In the genomic region with DNA sequence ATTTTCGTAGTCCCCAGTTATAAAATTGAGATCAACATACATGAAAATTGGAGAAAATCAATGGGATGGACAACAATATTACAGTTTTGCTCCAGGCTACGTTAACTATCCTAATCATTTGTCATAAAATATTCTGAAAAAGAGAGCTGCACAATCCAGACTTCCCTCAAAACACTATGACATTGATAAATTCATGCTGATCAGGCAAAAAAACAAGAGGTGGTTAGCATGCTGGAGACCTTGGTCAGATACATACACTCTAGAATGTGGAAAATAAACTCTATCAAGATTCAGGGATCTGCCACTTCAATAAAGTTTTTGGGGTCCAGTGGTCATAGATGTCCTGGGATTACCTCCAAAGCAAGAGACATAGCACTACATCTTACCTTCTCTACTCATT, we compare ENCODE assay signal across 16 cellular contexts. TPM values are rescaled to one million over a fixed set of nuclear protein-coding genes. Genes with fewer than 3 reads are reported as not detected.
A peak's percentile ranks its signal among the peaks of the same experiment; 100 is the strongest.
DNase-seq lines count a peak whose midpoint lies in the region; ATAC-seq, FAIRE-seq and TF ChIP-seq lines count a peak whose summit lies in the region.
"Had no signal": no experiment of that assay in that cellular context is flagged by ENCODE, and none has a peak within 500 bp of the region (broad histone marks: within the 10 kb centered on the region; RNA-seq: fewer than 3 reads in every experiment).

No MANE protein-coding gene starts in this region.

- no peak overlapping the region for H3K27ac Mint-ChIP-seq in astrocyte (ENCODE audit: unreplicated experiment)
- no peak overlapping the region for H3K27ac Mint-ChIP-seq in progenitor cell of endocrine pancreas
- H3K27ac Mint-ChIP-seq in activated CD4-positive, alpha-beta T cell treated with anti-CD3 and anti-CD28 coated beads, Interleukin-2, amount 10 ng/mL, durations not matched to agents 7 days and 5 days: no peak overlapping the region
- H3K27ac Mint-ChIP-seq: CD4-positive, CD25-positive, alpha-beta regulatory T cell; H9; IgD-negative memory B cell had no signal

- dilution Hi-C loops in keratinocyte (cut with MboI; ENCODE audit: extremely low pct_ligation_motif_present, low sequenced_read_pairs): no loop called here

- H3K9me3 ChIP-seq in SK-N-SH (no peaks in the 10 kb centered on the region), PC-3 (ENCODE audit: low read length) (no peaks in the 10 kb centered on the region), astrocyte (ENCODE audit: insufficient read depth, low read depth, low read length) (no peaks in the 10 kb centered on the region), keratinocyte (ENCODE audit: control insufficient read depth, low read depth, low read length) (no peaks in the 10 kb centered on the region)
- H3K9me3 ChIP-seq: BLaER1 treated with 17β-estradiol and CSF1 and Interleukin-3, amounts not matched to agents 10 nM and 100 nM had no signal

- H4K20me1 ChIP-seq in SK-N-SH (ENCODE audit: insufficient read depth) (no peaks in the 10 kb centered on the region), PC-3 (ENCODE audit: low read length) (no peaks in the 10 kb centered on the region), astrocyte (ENCODE audit: insufficient read depth, low read length) (no peaks in the 10 kb centered on the region), keratinocyte (ENCODE audit: control insufficient read depth, extremely low read depth, insufficient read depth, low read length) (no peaks in the 10 kb centered on the region)
- H4K20me1 ChIP-seq: BLaER1 treated with 17β-estradiol and CSF1 and Interleukin-3, amounts not matched to agents 10 nM and 100 nM had no signal

- no peak for DNase-seq in SK-N-SH
- no peak for DNase-seq in PC-3
- DNase-seq in astrocyte (ENCODE audit: low read depth): no peak
- no peak for DNase-seq in keratinocyte (ENCODE audit: low read depth, low spot score)
- no peak for DNase-seq in progenitor cell of endocrine pancreas (ENCODE audit: low spot score, unreplicated experiment)
- DNase-seq in activated gamma-delta T cell (lab: John Stamatoyannopoulos, UW): no peak
- DNase-seq in activated CD4-positive, alpha-beta T cell treated with anti-CD3 and anti-CD28 coated beads, Interleukin-2, amount 10 ng/mL, durations not matched to agents 7 days and 5 days: no peak
- DNase-seq: ACHN; CD4-positive, CD25-positive, alpha-beta regulatory T cell; GOT3; H9 had no signal

- peak overlapping the region; percentile 19 for H3K4me2 ChIP-seq in SK-N-SH
- H3K4me2 ChIP-seq in PC-3 (ENCODE audit: low read length): peak overlapping the region; percentile 52
- peak overlapping the region; percentile 61 for H3K4me2 ChIP-seq in astrocyte (ENCODE audit: low read length)
- H3K4me2 ChIP-seq in keratinocyte (ENCODE audit: control insufficient read depth, extremely low read depth, insufficient read depth, low read depth, low read length): peak overlapping the region; percentile 68
- H3K4me2 ChIP-seq: BLaER1 treated with 17β-estradiol and CSF1 and Interleukin-3, amounts not matched to agents 10 nM and 100 nM had no signal

- POLR2A ChIA-PET in SK-N-SH (lab: Yijun Ruan, JAX): no interaction called here
- POLR2A ChIA-PET in PC-3 (lab: Charles Lee; ENCODE audit: unreplicated experiment): no interaction called here
- POLR2A ChIA-PET in activated CD4-positive, alpha-beta T cell treated with anti-CD3 and anti-CD28 coated beads, Interleukin-2, amount 10 ng/mL, durations not matched to agents 7 days and 5 days (lab: Charles Lee): no interaction called here

- H2AFZ ChIP-seq in SK-N-SH (ENCODE audit: low read depth) (no peak overlapping the region), PC-3 (ENCODE audit: low read length) (no peak overlapping the region), astrocyte (ENCODE audit: low read depth, low read length) (no peak overlapping the region), keratinocyte (ENCODE audit: control insufficient read depth, low read length) (no peak overlapping the region)

- TF ChIP-seq EP300 in SK-N-SH (IDR thresholded peaks at IDR 0.05; ENCODE audit: borderline replicate concordance in 1 of 2, low read depth in 1 of 2, low read length in 1 of 2): no peak

- no TSS peak for BruUV-seq in PC-3 (replicated peaks; lab: Mats Ljungman, UMichigan)

- no peaks in the 10 kb centered on the region for H3K9me1 ChIP-seq in keratinocyte (ENCODE audit: control insufficient read depth, extremely low read depth, insufficient read depth, low read length)

- H3K27ac ChIP-seq in SK-N-SH (ENCODE audit: low read depth in 2 of 2, low read length in 1 of 2) (peak overlapping the region in 1 of 2 experiments; percentile 58; a peak in 1 of 4 replicates), PC-3 (ENCODE audit: low read length) (peak overlapping the region; percentile 94), astrocyte (ENCODE audit: low read depth, low read length) (peak overlapping the region; percentile 87), keratinocyte (ENCODE audit: control insufficient read depth, insufficient read depth, low read length) (peak overlapping the region; percentile 71)
- H3K27ac ChIP-seq: 22Rv1; BLaER1 treated with 17β-estradiol and CSF1 and Interleukin-3, amounts not matched to agents 10 nM and 100 nM had no signal

- WGBS in SK-N-SH (ENCODE audit: low lambda C conversion rate): 98% methylated on average over 2 of the region's 2 CpGs

- H3K36me3 ChIP-seq in SK-N-SH (replicated peaks in 1 of 2; ENCODE audit: control insufficient read depth in 1 of 2, insufficient read depth in 2 of 2, low read length in 1 of 2) (no peaks in the 10 kb centered on the region), PC-3 (ENCODE audit: low read depth, low read length) (no peaks in the 10 kb centered on the region; the same call in 1 of the 2 replicates), astrocyte (ENCODE audit: insufficient read depth, low read length) (no peaks in the 10 kb centered on the region), keratinocyte (ENCODE audit: control insufficient read depth in 2 of 2, extremely low read depth in 1 of 2, insufficient read depth in 2 of 2, low read length in 2 of 2) (no peaks in the 10 kb centered on the region)
- H3K36me3 ChIP-seq: BLaER1 treated with 17β-estradiol and CSF1 and Interleukin-3, amounts not matched to agents 10 nM and 100 nM had no signal

- no peak for TF ChIP-seq RAD21 in SK-N-SH (IDR thresholded peaks at IDR 0.05; ENCODE audit: low read length)

- intact Hi-C loops in PC-3 (cut with micrococcal nuclease): loop anchor here (2.0 kb wide), 1 partner anchor 31 kb away; no protein-coding TSS in a partner anchor

- H3K4me1 ChIP-seq in SK-N-SH (ENCODE audit: control insufficient read depth in 1 of 2, insufficient read depth in 2 of 2, low read depth in 1 of 2, low read length in 1 of 2): peaks cover 6 to 21% of the 10 kb centered on the region in 2 experiments
- H3K4me1 ChIP-seq in PC-3 (ENCODE audit: insufficient read depth, low read length): peaks cover 62% of the 10 kb centered on the region
- H3K4me1 ChIP-seq in astrocyte (ENCODE audit: insufficient read depth, low read length): peaks cover 40% of the 10 kb centered on the region
- H3K4me1 ChIP-seq in keratinocyte (ENCODE audit: control insufficient read depth, extremely low read depth, insufficient read depth, low read length): peaks cover 36% of the 10 kb centered on the region
- H3K4me1 ChIP-seq: BLaER1 treated with 17β-estradiol and CSF1 and Interleukin-3, amounts not matched to agents 10 nM and 100 nM had no signal

- H3K4me3 Mint-ChIP-seq in astrocyte (ENCODE audit: unreplicated experiment): no peak overlapping the region
- H3K4me3 Mint-ChIP-seq in progenitor cell of endocrine pancreas (ENCODE audit: low read depth): no peak overlapping the region
- H3K4me3 Mint-ChIP-seq in activated CD4-positive, alpha-beta T cell treated with anti-CD3 and anti-CD28 coated beads, Interleukin-2, amount 10 ng/mL, durations not matched to agents 7 days and 5 days: no peak overlapping the region
- H3K4me3 Mint-ChIP-seq: CD4-positive, CD25-positive, alpha-beta regulatory T cell; H9 had no signal

- H3F3A ChIP-seq in SK-N-SH (replicated peaks; ENCODE audit: insufficient read depth) (peaks cover 8% of the 10 kb centered on the region), PC-3 (ENCODE audit: low read length, unreplicated experiment) (peaks cover 6% of the 10 kb centered on the region)

- H3K4me3 ChIP-seq in SK-N-SH (ENCODE audit: low read depth in 2 of 2, low read length in 1 of 2) (no peak overlapping the region), PC-3 (ENCODE audit: low read length) (no peak overlapping the region), astrocyte (ENCODE audit: insufficient read depth, low read depth, low read length) (no peak overlapping the region), keratinocyte (ENCODE audit: control insufficient read depth in 2 of 3, extremely low read depth in 1 of 3, insufficient read depth in 2 of 3, low read depth in 1 of 3, low read length in 3 of 3) (peak overlapping the region in 1 of 3 experiments; percentile 22)
- H3K4me3 ChIP-seq: BLaER1 treated with 17β-estradiol and CSF1 and Interleukin-3, amounts not matched to agents 10 nM and 100 nM had no signal

- no peaks in the 10 kb centered on the region for H3K9me2 ChIP-seq in SK-N-SH
- H3K9me2 ChIP-seq in PC-3 (replicated peaks; ENCODE audit: low read length): no peaks in the 10 kb centered on the region

- H3K4me1 Mint-ChIP-seq in astrocyte (ENCODE audit: low read depth, unreplicated experiment) (peaks cover 29% of the 10 kb centered on the region), progenitor cell of endocrine pancreas (ENCODE audit: low read depth) (no peaks in the 10 kb centered on the region)
- H3K4me1 Mint-ChIP-seq in activated CD4-positive, alpha-beta T cell treated with anti-CD3 and anti-CD28 coated beads, Interleukin-2, amount 10 ng/mL, durations not matched to agents 7 days and 5 days: no peaks in the 10 kb centered on the region
- H3K4me1 Mint-ChIP-seq: CD4-positive, CD25-positive, alpha-beta regulatory T cell; H9; IgD-negative memory B cell had no signal

- no peak for ATAC-seq in SK-N-SH treated with all-trans-retinoic acid at 6 μM for 48 hours
- no peak for ATAC-seq in PC-3

- H3K36me3 Mint-ChIP-seq in astrocyte (ENCODE audit: low read depth, unreplicated experiment) (no peaks in the 10 kb centered on the region), progenitor cell of endocrine pancreas (ENCODE audit: insufficient read depth) (no peaks in the 10 kb centered on the region)
- H3K36me3 Mint-ChIP-seq in activated CD4-positive, alpha-beta T cell treated with anti-CD3 and anti-CD28 coated beads, Interleukin-2, amount 10 ng/mL, durations not matched to agents 7 days and 5 days (ENCODE audit: low read depth): no peaks in the 10 kb centered on the region
- H3K36me3 Mint-ChIP-seq: CD4-positive, CD25-positive, alpha-beta regulatory T cell; IgD-negative memory B cell had no signal

- H3K27me3 ChIP-seq in SK-N-SH (ENCODE audit: insufficient read depth): no peaks in the 10 kb centered on the region
- no peaks in the 10 kb centered on the region for H3K27me3 ChIP-seq in PC-3 (ENCODE audit: low read length)
- no peaks in the 10 kb centered on the region for H3K27me3 ChIP-seq in astrocyte (ENCODE audit: insufficient read depth, low read length)
- no peaks in the 10 kb centered on the region for H3K27me3 ChIP-seq in keratinocyte (ENCODE audit: control insufficient read depth, extremely low read depth, insufficient read depth, low read length)
- H3K27me3 ChIP-seq: BLaER1 treated with 17β-estradiol and CSF1 and Interleukin-3, amounts not matched to agents 10 nM and 100 nM had no signal

- no peak for TF ChIP-seq CTCF in SK-N-SH (IDR thresholded peaks at IDR 0.05)
- TF ChIP-seq CTCF in PC-3 (conservative IDR thresholded peaks at IDR 0.05; ENCODE audit: low read depth, low read length): no peak
- TF ChIP-seq CTCF in astrocyte (IDR thresholded peaks at IDR 0.05; ENCODE audit: insufficient read depth, low read depth, low read length): no peak
- TF ChIP-seq CTCF in keratinocyte (optimal IDR thresholded peaks at IDR 0.05 in 1 of 3, IDR thresholded peaks at IDR 0.05 in 1 of 3, conservative IDR thresholded peaks at IDR 0.05 in 1 of 3; ENCODE audit: extremely low read depth in 1 of 3, insufficient read depth in 2 of 3, low read length in 3 of 3): no peak
- TF ChIP-seq CTCF in progenitor cell of endocrine pancreas (IDR thresholded peaks at IDR 0.05; ENCODE audit: unreplicated experiment): no peak

- H3K27me3 Mint-ChIP-seq in astrocyte (ENCODE audit: low read depth, unreplicated experiment) (peaks cover 3% of the 10 kb centered on the region), progenitor cell of endocrine pancreas (peaks cover 5% of the 10 kb centered on the region)
- peaks cover 20% of the 10 kb centered on the region for H3K27me3 Mint-ChIP-seq in activated CD4-positive, alpha-beta T cell treated with anti-CD3 and anti-CD28 coated beads, Interleukin-2, amount 10 ng/mL, durations not matched to agents 7 days and 5 days

- FAIRE-seq in astrocyte (lab: Jason Lieb, UNC) (no peak), keratinocyte (lab: Jason Lieb, UNC) (no peak)

- H3K9me3 Mint-ChIP-seq in astrocyte (ENCODE audit: unreplicated experiment) (no peaks in the 10 kb centered on the region), progenitor cell of endocrine pancreas (ENCODE audit: low read depth) (no peaks in the 10 kb centered on the region)
- H3K9me3 Mint-ChIP-seq in activated CD4-positive, alpha-beta T cell treated with anti-CD3 and anti-CD28 coated beads, Interleukin-2, amount 10 ng/mL, durations not matched to agents 7 days and 5 days: no peaks in the 10 kb centered on the region
- H3K9me3 Mint-ChIP-seq: HFFc6 had no signal

- H3K9ac ChIP-seq in SK-N-SH (no peak overlapping the region), PC-3 (ENCODE audit: low read length) (peak overlapping the region; percentile 43), astrocyte (ENCODE audit: low read length) (no peak overlapping the region), keratinocyte (ENCODE audit: control insufficient read depth, extremely low read depth, insufficient read depth, low read length) (no peak overlapping the region)
- H3K9ac ChIP-seq: BLaER1 treated with 17β-estradiol and CSF1 and Interleukin-3, amounts not matched to agents 10 nM and 100 nM had no signal

- H3K79me2 ChIP-seq in SK-N-SH (ENCODE audit: insufficient read depth) (no peaks in the 10 kb centered on the region), PC-3 (ENCODE audit: low read length) (0 out of 2 replicates have a peak, but pooled peaks cover 6% of the 10 kb centered on the region), astrocyte (ENCODE audit: insufficient read depth, low read length) (no peaks in the 10 kb centered on the region), keratinocyte (ENCODE audit: control insufficient read depth, insufficient read depth, low read length) (no peaks in the 10 kb centered on the region)

- CTCF ChIA-PET in SK-N-SH (lab: Yijun Ruan, JAX): interaction anchor here (1.0 to 1.5 kb wide), 5 partner anchors 8 to 208 kb away, joined by 3 to 10 read pairs (median 3); no protein-coding TSS in a partner anchor
- CTCF ChIA-PET in PC-3 (lab: Charles Lee): no interaction called here
- CTCF ChIA-PET in activated CD4-positive, alpha-beta T cell treated with anti-CD3 and anti-CD28 coated beads, Interleukin-2, amount 10 ng/mL, durations not matched to agents 7 days and 5 days (lab: Charles Lee): no interaction called here

RNA-seq across cellular contexts. Expression of gene ARHGAP29, which starts 32.5 kb away (rescaled TPM):
- polyA plus RNA-seq in SK-N-SH (2012; rRNA removed) (20.1 and 23.3 TPM in 2 replicates), keratinocyte (40.0 to 79.7 TPM (median 67.7 TPM) in 3 replicates)
- polyA plus RNA-seq in SK-N-SH (2012; cell fraction: cytosol; rRNA removed): 24.8 and 27.1 TPM in 2 replicates
- 17.9 and 40.4 TPM in 2 replicates for polyA plus RNA-seq in SK-N-SH (2012; cell fraction: nucleus; rRNA removed)
- total RNA-seq in PC-3 (2014; rRNA removed) (161 and 166 TPM in 2 replicates), astrocyte (17.6 and 19.9 TPM in 2 replicates), progenitor cell of endocrine pancreas (12.4 and 15.2 TPM in 2 replicates)
- polyA plus RNA-seq in keratinocyte (2011; ENCODE audit: low read depth): 66.5 TPM
- 31.7 and 61.5 TPM in 2 replicates for polyA plus RNA-seq in keratinocyte (2011; cell fraction: cytosol; rRNA removed)
- polyA plus RNA-seq in keratinocyte (2011; cell fraction: nucleus; rRNA removed): 59.8 and 80.6 TPM in 2 replicates
- 26.3 and 56.8 TPM in 2 replicates for polyA plus RNA-seq in keratinocyte (2012; ENCODE audit: low replicate concordance)
- polyA minus RNA-seq in keratinocyte: 21.1 to 119 TPM (median 48.5 TPM) in 3 replicates
- polyA minus RNA-seq in keratinocyte (2011; cell fraction: cytosol; rRNA and poly(A)+ RNA removed): 50.8 TPM
- 82.7 and 152 TPM in 2 replicates for polyA minus RNA-seq in keratinocyte (2011; cell fraction: nucleus; rRNA and poly(A)+ RNA removed)
- total RNA-seq in activated CD4-positive, alpha-beta T cell treated with anti-CD3 and anti-CD28 coated beads, Interleukin-2, amount 10 ng/mL, durations not matched to agents 7 days and 5 days: not detected
- total RNA-seq: CD4-positive, CD25-positive, alpha-beta regulatory T cell had no signal
- polyA plus RNA-seq: CD4-positive, CD25-positive, alpha-beta regulatory T cell; IgD-negative memory B cell had no signal

Comparison
In these comparisons a context has a peak if more than half of its experiments do, and no peak if none do; other contexts are left out.
1. RNA of gene ARHGAP29, which starts 32.5 kb away (total RNA-seq): 161 to 166 TPM in PC-3, 17.6 to 19.9 TPM in astrocyte and 12.4 to 15.2 TPM in progenitor cell of endocrine pancreas; not detected in activated CD4-positive, alpha-beta T cell treated with anti-CD3 and anti-CD28 coated beads, Interleukin-2, amount 10 ng/mL, durations not matched to agents 7 days and 5 days; every median in the first group is over 10 times any median in the second.
2. Peak in every context shown above with its lines, with median percentiles within 50 percentile points of each other: H3K4me2 ChIP-seq.